In genomic region chr13:64369121-64369520, GRCh38 we compare ENCODE assay signal across 31 cellular contexts.
DNase-seq lines count a peak whose midpoint lies in the region; ATAC-seq and TF ChIP-seq lines count a peak whose summit lies in the region.
"Had no signal": no experiment of that assay in that cellular context is flagged by ENCODE, and none has a peak within 500 bp of the region (broad histone marks: within the 10 kb centered on the region; RNA-seq: fewer than 3 reads in every experiment).

No MANE protein-coding gene starts in this region.

- H2BK120ac ChIP-seq in IMR-90 (ENCODE audit: low read depth, low read length), result no peak overlapping the region

- no peak overlapping the region for H2AK5ac ChIP-seq in IMR-90 (ENCODE audit: low read depth, low read length)

- dilution Hi-C loops in IMR-90 (cut with HindIII; ENCODE audit: low sequenced_read_pairs, unreplicated experiment), result no loop called here

- no peak overlapping the region for H3K27ac ChIP-seq in IMR-90 (ENCODE audit: insufficient read depth, low read length)
- H3K27ac ChIP-seq: BLaER1 treated with 17β-estradiol and CSF1 and Interleukin-3, amounts not matched to agents 10 nM and 100 nM; esophagus squamous epithelium; prostate gland; RWPE1; sigmoid colon had no signal

- H4K91ac ChIP-seq in IMR-90 (ENCODE audit: insufficient read depth, low read depth, low read length), result no peak overlapping the region

- H3K9me3 ChIP-seq in IMR-90 (ENCODE audit: control insufficient read depth, insufficient read depth, low read length) (no peaks in the 10 kb centered on the region), adipocyte (ENCODE audit: control insufficient read depth, low read length) (no peaks in the 10 kb centered on the region)
- H3K9me3 ChIP-seq: prostate gland, sigmoid colon had no signal

- no peak overlapping the region for H3K4ac ChIP-seq in IMR-90 (ENCODE audit: low read depth, low read length)

- no peak overlapping the region for H3K4me3 ChIP-seq in IMR-90 (ENCODE audit: insufficient read depth, low read depth, low read length)
- H3K4me3 ChIP-seq in adipocyte (ENCODE audit: low read length), result no peak overlapping the region
- no peak overlapping the region for H3K4me3 ChIP-seq in foreskin fibroblast (ENCODE audit: low read depth in 1 of 2, low read length in 2 of 2)
- H3K4me3 ChIP-seq: BLaER1 treated with 17β-estradiol and CSF1 and Interleukin-3, amounts not matched to agents 10 nM and 100 nM; esophagus squamous epithelium; prostate gland; sigmoid colon had no signal

- H4K5ac ChIP-seq in IMR-90 (ENCODE audit: low read depth, low read length), result no peak overlapping the region

- 100% methylated on average over 1 of the region's 5 CpGs; no CpG with 5 or more reads in 1 of the 2 experiments for WGBS in IMR-90 (ENCODE audit: extremely low coverage in 2 of 2, insufficient read length in 1 of 2), 2 experiments

- H2BK15ac ChIP-seq in IMR-90 (ENCODE audit: low read depth, low read length), result no peak overlapping the region

- no peaks in the 10 kb centered on the region for H3K79me1 ChIP-seq in IMR-90 (ENCODE audit: low read depth in 1 of 2, low read length in 2 of 2)

- H3K4me1 ChIP-seq in IMR-90 (ENCODE audit: control insufficient read depth, insufficient read depth, low read length) (no peaks in the 10 kb centered on the region), adipocyte (ENCODE audit: control insufficient read depth, insufficient read depth, low read length) (no peaks in the 10 kb centered on the region)
- H3K4me1 ChIP-seq: BLaER1 treated with 17β-estradiol and CSF1 and Interleukin-3, amounts not matched to agents 10 nM and 100 nM; esophagus squamous epithelium; prostate gland; sigmoid colon had no signal

- H3K27me3 ChIP-seq in IMR-90 (ENCODE audit: control insufficient read depth, insufficient read depth, low read length) (no peaks in the 10 kb centered on the region), adipocyte (replicated peaks; ENCODE audit: control insufficient read depth, insufficient read depth, low read length) (no peaks in the 10 kb centered on the region)
- H3K27me3 ChIP-seq: BLaER1 treated with 17β-estradiol and CSF1 and Interleukin-3, amounts not matched to agents 10 nM and 100 nM; esophagus squamous epithelium; sigmoid colon had no signal

- H3K9ac ChIP-seq in IMR-90 (ENCODE audit: low read depth, low read length) (no peak overlapping the region), adipocyte (ENCODE audit: low read length) (no peak overlapping the region)
- H3K9ac ChIP-seq: BLaER1 treated with 17β-estradiol and CSF1 and Interleukin-3, amounts not matched to agents 10 nM and 100 nM had no signal

- no peak for TF ChIP-seq POLR2A in IMR-90 (IDR thresholded peaks at IDR 0.05; ENCODE audit: low read depth, low read length)

- no peak overlapping the region for H2AK9ac ChIP-seq in IMR-90 (replicated peaks; ENCODE audit: low read depth, low read length, poor library complexity)

- POLR2A ChIA-PET in IMR-90 (lab: Charles Lee; ENCODE audit: unreplicated experiment), result no interaction called here

- no peak overlapping the region for H3K4me2 ChIP-seq in IMR-90 (ENCODE audit: low read depth, low read length)
- H3K4me2 ChIP-seq: BLaER1 treated with 17β-estradiol and CSF1 and Interleukin-3, amounts not matched to agents 10 nM and 100 nM had no signal

- ATAC-seq in IMR-90 (ENCODE audit: low read depth), result no peak
- ATAC-seq in GM21717 (IDR thresholded peaks at IDR 0.05; ENCODE audit: unreplicated experiment), result no peak
- ATAC-seq: activated CD8-positive, alpha-beta memory T cell treated with anti-CD3 and anti-CD28 coated beads, Interleukin-2, amount 10 ng/mL, durations not matched to agents 7 days and 5 days; activated T-cell treated with anti-CD3 and anti-CD28 coated beads, Interleukin-2, amount 50 U/mL, for 4 hours; left cardiac atrium; natural killer cell treated with Interleukin-12 subunit alpha and Interleukin-12 subunit beta and Interleukin-15 and Interleukin-18, amount 100 ng/mL, for 72 hours; stimulated activated effector memory CD8-positive, alpha-beta T cell treated with anti-CD3 and anti-CD28 coated beads, Interleukin-12 subunit alpha, Interleukin-12 subunit beta, amount 100 ng/mL, for 72 hours had no signal

- no peak overlapping the region for H3K14ac ChIP-seq in IMR-90 (replicated peaks; ENCODE audit: low read depth, low read length)

- H2AFZ ChIP-seq in IMR-90 (replicated peaks; ENCODE audit: low read length, poor library complexity), result no peak overlapping the region

- H3K56ac ChIP-seq in IMR-90 (ENCODE audit: extremely low read depth, insufficient read depth, low read length), result no peak overlapping the region

- H4K20me1 ChIP-seq in IMR-90 (ENCODE audit: insufficient read depth, low read length), result no peaks in the 10 kb centered on the region
- H4K20me1 ChIP-seq: BLaER1 treated with 17β-estradiol and CSF1 and Interleukin-3, amounts not matched to agents 10 nM and 100 nM had no signal

- H2BK20ac ChIP-seq in IMR-90 (ENCODE audit: low read depth, low read length), result no peak overlapping the region

- CTCF ChIA-PET in IMR-90 (lab: Yijun Ruan, JAX), result no interaction called here

- no TSS peak for BruUV-seq in IMR-90 (replicated peaks; lab: Mats Ljungman, UMichigan)

- TF ChIP-seq CTCF in IMR-90 (conservative IDR thresholded peaks at IDR 0.05; ENCODE audit: low read depth, low read length) (no peak), foreskin fibroblast (IDR thresholded peaks at IDR 0.05; ENCODE audit: low read depth, low read length) (no peak)

- no peak overlapping the region for H3K18ac ChIP-seq in IMR-90 (ENCODE audit: low read depth, low read length)

- H3K36me3 ChIP-seq in IMR-90 (ENCODE audit: control insufficient read depth, insufficient read depth, low read length) (no peaks in the 10 kb centered on the region), adipocyte (ENCODE audit: control insufficient read depth, insufficient read depth, low read length, severe bottlenecking) (no peaks in the 10 kb centered on the region)
- H3K36me3 ChIP-seq: BLaER1 treated with 17β-estradiol and CSF1 and Interleukin-3, amounts not matched to agents 10 nM and 100 nM; esophagus squamous epithelium; prostate gland; sigmoid colon had no signal

- H3K9me1 ChIP-seq in IMR-90 (ENCODE audit: insufficient read depth, low read length), result no peaks in the 10 kb centered on the region

- in situ Hi-C loops in IMR-90 (cut with MboI; ENCODE audit: low sequenced_read_pairs), result no loop called here

- DNase-seq in EL, result peak; percentile 2
- peak; percentile 5 for DNase-seq in IMR-90
- peak; percentile 50 for DNase-seq in adipocyte (ENCODE audit: low read depth)
- DNase-seq in foreskin fibroblast, result peak; percentile 13 to 47
- DNase-seq in inferior parietal cortex (ENCODE audit: extremely low spot score), result no peak
- DNase-seq in NOMO-1 treated with dmso at 0.1 percent for 144 hours (lab: John Stamatoyannopoulos, UW; ENCODE audit: unreplicated experiment), result no peak
- no peak for DNase-seq in effector CD8-positive, alpha-beta T cell (lab: John Stamatoyannopoulos, UW)
- DNase-seq: activated CD8-positive, alpha-beta memory T cell treated with anti-CD3 and anti-CD28 coated beads, Interleukin-2, amount 10 ng/mL, durations not matched to agents 7 days and 5 days; activated gamma-delta T cell treated with Interleukin-2 at 50 U/mL for 16 hours; activated naive CD8-positive, alpha-beta T cell treated with anti-CD3 and anti-CD28 coated beads, Interleukin-2, amount 10 ng/mL, durations not matched to agents 7 days and 5 days; activated T-cell treated with anti-CD3 and anti-CD28 coated beads, Interleukin-2, amount 50 U/mL, for 4 hours; COR-L47; dermis blood vessel endothelial cell; DMS53; esophagus squamous epithelium; GDM1; GOT3; hippocampal formation; Karpas-422; left cardiac atrium; NCI-H1092 treated with DMSO at 0.1 percent for 48 hours; NCI-H187; NCI-H510A; occipital lobe; sigmoid colon had no signal

- intact Hi-C loops in IMR-90 (cut with micrococcal nuclease), result no loop called here

- H2BK5ac ChIP-seq in IMR-90 (ENCODE audit: low read depth, low read length, poor library complexity, severe bottlenecking), result no peak overlapping the region

- H4K8ac ChIP-seq in IMR-90 (ENCODE audit: low read depth in 2 of 2, low read length in 2 of 2), result no peak overlapping the region

- no peak for TF ChIP-seq RAD21 in IMR-90 (IDR thresholded peaks at IDR 0.05; ENCODE audit: low read length)

- no peak overlapping the region for H3K23ac ChIP-seq in IMR-90 (ENCODE audit: low read depth, low read length)

TF ChIP-seq in IMR-90, 13 proteins besides CTCF, POLR2A, EP300 and RAD21:
- TF ChIP-seq MAFK (IDR thresholded peaks at IDR 0.05; ENCODE audit: low read depth, low read length) (no peak), CEBPB (IDR thresholded peaks at IDR 0.05; ENCODE audit: low read depth, low read length) (peak; percentile 96), NFE2L2 (IDR thresholded peaks at IDR 0.05; ENCODE audit: low read depth, low read length) (no peak)

Comparison
In these comparisons a context has a peak if more than half of its experiments do, and no peak if none do; other contexts are left out.
1. DNase-seq: peak in EL (single experiment), IMR-90 (single experiment), adipocyte (single experiment) and foreskin fibroblast (2 of 2); none in inferior parietal cortex (single experiment), NOMO-1 treated with dmso at 0.1 percent for 144 hours (single experiment) and effector CD8-positive, alpha-beta T cell (single experiment).